ENCODE assay signal across 8 cellular contexts in the genomic region with DNA sequence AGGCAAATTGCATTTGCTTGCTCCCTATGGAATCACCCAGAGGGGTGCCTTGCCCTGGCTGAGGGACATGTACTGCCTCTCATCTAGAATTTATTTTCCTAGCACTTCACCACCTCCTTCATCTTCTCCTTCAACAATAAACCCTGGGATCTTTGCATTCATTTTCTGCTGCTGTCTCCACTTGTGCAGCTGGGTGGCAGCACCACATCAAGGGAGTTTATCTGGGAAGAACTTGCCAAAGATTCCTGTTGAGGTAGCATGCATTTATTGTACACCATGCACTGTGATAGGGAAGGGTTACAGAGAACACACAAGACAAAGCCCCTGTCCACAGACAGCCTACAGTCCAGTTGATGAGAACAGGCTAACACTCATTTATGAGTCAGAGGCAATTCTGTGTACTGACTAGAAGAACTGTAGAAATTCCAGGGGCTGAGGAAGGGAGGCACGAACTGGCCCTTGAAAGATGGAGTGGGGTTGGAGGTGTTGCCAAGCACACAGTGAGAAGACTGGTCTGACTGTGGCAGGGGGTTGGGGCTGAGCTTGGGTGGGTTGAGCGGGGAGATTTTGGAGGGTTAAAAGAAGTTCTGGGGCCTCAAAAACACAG. TPM values are rescaled to one million over a fixed set of nuclear protein-coding genes. Genes with fewer than 3 reads are reported as not detected.
DNase-seq lines count a peak whose midpoint lies in the region.

No MANE protein-coding gene starts in this region.

- H3K79me1 ChIP-seq in mesenchymal stem cell (replicated peaks; ENCODE audit: low read length, poor library complexity, severe bottlenecking) = peaks cover 21% of the 10 kb centered on the region

- no peak overlapping the region for H2BK15ac ChIP-seq in mesenchymal stem cell (ENCODE audit: low read depth, poor library complexity, severe bottlenecking)

- H4K8ac ChIP-seq in mesenchymal stem cell (ENCODE audit: low read length) = no peak overlapping the region

- no peak overlapping the region for H3K23ac ChIP-seq in mesenchymal stem cell (ENCODE audit: low read length in 2 of 2)

- H3K9ac ChIP-seq in mesenchymal stem cell (ENCODE audit: low read length) = no peak overlapping the region

- no peak overlapping the region for H3K4me3 ChIP-seq in mesenchymal stem cell (ENCODE audit: insufficient read depth in 1 of 2, low read depth in 1 of 2, low read length in 2 of 2)

- no peak overlapping the region for H3K4me2 ChIP-seq in mesenchymal stem cell (ENCODE audit: low read length, poor library complexity, severe bottlenecking)

- peaks cover 24% of the 10 kb centered on the region for H3K4me1 ChIP-seq in mesenchymal stem cell (ENCODE audit: control insufficient read depth, insufficient read depth, low read depth, low read length)

- peak overlapping the region; percentile 49 for H2AK5ac ChIP-seq in mesenchymal stem cell (ENCODE audit: low read length, severe bottlenecking)

- no peak overlapping the region for H3K14ac ChIP-seq in mesenchymal stem cell (ENCODE audit: low read length in 2 of 2)

- H2BK5ac ChIP-seq in mesenchymal stem cell (ENCODE audit: low read depth, low read length, poor library complexity, severe bottlenecking) = no peak overlapping the region

- H4K91ac ChIP-seq in mesenchymal stem cell (ENCODE audit: low read length) = no peak overlapping the region

- H2AFZ ChIP-seq in mesenchymal stem cell (ENCODE audit: low read depth, low read length) = no peak overlapping the region

- H3K9me3 ChIP-seq in mesenchymal stem cell (ENCODE audit: control insufficient read depth, low read length) = no peaks in the 10 kb centered on the region

- H3K4ac ChIP-seq in mesenchymal stem cell (ENCODE audit: low read depth in 1 of 2, low read length in 2 of 2) = no peak overlapping the region

- peak overlapping the region; percentile 85 for H3K27ac ChIP-seq in mesenchymal stem cell (ENCODE audit: low read length, poor library complexity, severe bottlenecking)

- no peak overlapping the region for H2BK120ac ChIP-seq in mesenchymal stem cell (ENCODE audit: low read depth, low read length)

- H3K36me3 ChIP-seq in mesenchymal stem cell (ENCODE audit: control insufficient read depth in 1 of 2, insufficient read depth in 2 of 2, low read depth in 1 of 2, low read length in 2 of 2) = peaks cover 74 to 83% of the 10 kb centered on the region in 2 experiments

- H3K18ac ChIP-seq in mesenchymal stem cell (ENCODE audit: low read depth in 1 of 2, low read length in 2 of 2) = no peak overlapping the region

- no peak overlapping the region for H2BK12ac ChIP-seq in mesenchymal stem cell (ENCODE audit: low read length in 2 of 2)

- 99% methylated on average over 2 of the region's 2 CpGs for WGBS in mesenchymal stem cell

- H3K27me3 ChIP-seq in mesenchymal stem cell (ENCODE audit: control insufficient read depth in 1 of 2, insufficient read depth in 1 of 2, low read length in 2 of 2) = no peaks in the 10 kb centered on the region

- DNase-seq in NCI-H2029 treated with DMSO at 0.1 percent for 48 hours (lab: John Stamatoyannopoulos, UW) = peak; percentile 1
- no peak for DNase-seq in NCI-H2029 (lab: John Stamatoyannopoulos, UW)
- DNase-seq in NCI-H2196 (lab: John Stamatoyannopoulos, UW; ENCODE audit: unreplicated experiment) = peak; percentile 68
- peak; percentile 58 for DNase-seq in cerebellar cortex (ENCODE audit: low spot score)
- DNase-seq in mesenchymal stem cell = peak; percentile 59
- no peak for DNase-seq in epidermal melanocyte (ENCODE audit: insufficient read length, low spot score)
- DNase-seq in NCI-H1694 treated with DMSO at 0.1 percent for 48 hours (lab: John Stamatoyannopoulos, UW) = no peak
- DNase-seq in activated CD4-positive, alpha-beta T cell treated with anti-CD3 and anti-CD28 coated beads for 1 hour = no peak

RNA-seq across cellular contexts. Expression of a gene that starts 17.5 kb away (rescaled TPM):
- polyA plus RNA-seq in mesenchymal stem cell (2013, experiment 1 of 2) = not detected
- polyA plus RNA-seq in mesenchymal stem cell (2013, experiment 2 of 2) = not detected

RNA-seq across cellular contexts. Expression of a gene that starts 30.0 kb away (rescaled TPM):
- 181 TPM for polyA plus RNA-seq in mesenchymal stem cell (2013, experiment 1 of 2)
- polyA plus RNA-seq in mesenchymal stem cell (2013, experiment 2 of 2) = 185 TPM

RNA-seq across cellular contexts. Expression of a gene that starts 56.5 kb away (rescaled TPM):
- 8.5 TPM for polyA plus RNA-seq in mesenchymal stem cell (2013, experiment 1 of 2)
- 8.0 TPM for polyA plus RNA-seq in mesenchymal stem cell (2013, experiment 2 of 2)

Comparison
In these comparisons a context has a peak if more than half of its experiments do, and no peak if none do; other contexts are left out.
1. DNase-seq: peak in NCI-H2029 treated with DMSO at 0.1 percent for 48 hours (single experiment), NCI-H2196 (single experiment), cerebellar cortex (single experiment) and mesenchymal stem cell (single experiment); none in NCI-H2029 (single experiment), epidermal melanocyte (single experiment), NCI-H1694 treated with DMSO at 0.1 percent for 48 hours (single experiment) and activated CD4-positive, alpha-beta T cell treated with anti-CD3 and anti-CD28 coated beads for 1 hour (single experiment).